In genomic region chr1:73310797-73311381, GRCh38 we compare ENCODE assay signal across 2 cellular contexts.
TF ChIP-seq lines count a peak whose summit lies in the region.

No MANE protein-coding gene starts in this region.

TF ChIP-seq in GM23338, 12 proteins besides CTCF, POLR2A, EP300 and RAD21 (continued from another document):
- no peak for TF ChIP-seq EZH2 (IDR thresholded peaks at IDR 0.05; ENCODE audit: low read depth, unreplicated experiment)
TF ChIP-seq in GM23338: peak in this region for 0.

TF ChIP-seq in H1, 55 proteins besides CTCF, POLR2A, EP300 and RAD21 (continued from another document):
- TF ChIP-seq CEBPB (IDR thresholded peaks at IDR 0.05; ENCODE audit: low read depth, low read length) (no peak), CREB1 (IDR thresholded peaks at IDR 0.05) (no peak), ASH2L (IDR thresholded peaks at IDR 0.05; ENCODE audit: low read length) (no peak), RBBP5 (IDR thresholded peaks at IDR 0.05; ENCODE audit: borderline replicate concordance, low read depth, low read length) (no peak), ZNF274 (IDR thresholded peaks at IDR 0.05; ENCODE audit: borderline replicate concordance, extremely low read depth, low read length) (no peak), GTF2F1 (IDR thresholded peaks at IDR 0.05; ENCODE audit: borderline replicate concordance, low read depth, low read length) (no peak), RNF2 (IDR thresholded peaks at IDR 0.05; ENCODE audit: borderline replicate concordance, low read depth, low read length, missing control alignments, poor library complexity, severe bottlenecking) (no peak), SIN3A (conservative IDR thresholded peaks at IDR 0.05 in 1 of 2, IDR thresholded peaks at IDR 0.05 in 1 of 2; ENCODE audit: low read depth in 1 of 2, low read length in 2 of 2) (no peak), KDM4A (IDR thresholded peaks at IDR 0.05; ENCODE audit: low read depth, low read length, severe bottlenecking) (no peak), YY1 (IDR thresholded peaks at IDR 0.05; ENCODE audit: low read depth, low read length) (no peak), SIX5 (IDR thresholded peaks at IDR 0.05; ENCODE audit: low read depth, low read length) (no peak), MAX (IDR thresholded peaks at IDR 0.05) (no peak), NRF1 (IDR thresholded peaks at IDR 0.05; ENCODE audit: low read depth, low read length) (no peak), SAP30 (IDR thresholded peaks at IDR 0.05; ENCODE audit: insufficient read depth, insufficient replicate concordance, low read length) (no peak), BACH1 (IDR thresholded peaks at IDR 0.05; ENCODE audit: low read length) (no peak)
